In genomic region chr5:8689773-8690172, GRCh38 we compare ENCODE assay signal across 1 cellular context.
TF ChIP-seq lines count a peak whose summit lies in the region.

No MANE protein-coding gene starts in this region.

TF ChIP-seq in GM23338, 12 proteins besides CTCF, POLR2A, EP300 and RAD21:
- peak; percentile 71 for TF ChIP-seq ZNF462 (CRISPR knock-in tag; IDR thresholded peaks at IDR 0.05)
- no peak for TF ChIP-seq JUNB (IDR thresholded peaks at IDR 0.05; ENCODE audit: unreplicated experiment)
- TF ChIP-seq REST (IDR thresholded peaks at IDR 0.05; ENCODE audit: unreplicated experiment) = no peak
- no peak for TF ChIP-seq CREB1 (CRISPR knock-in tag; IDR thresholded peaks at IDR 0.05; ENCODE audit: low read depth)
TF ChIP-seq in GM23338: peak in this region for 1.
